Comparison of ENCODE assay signal across 22 cellular contexts in genomic region chr1:28171246-28171645, GRCh38. TPM values are rescaled to one million over a fixed set of nuclear protein-coding genes. Genes with fewer than 3 reads are reported as not detected.
DNase-seq lines count a peak whose midpoint lies in the region; ATAC-seq, FAIRE-seq and TF ChIP-seq lines count a peak whose summit lies in the region.
"Had no signal": no experiment of that assay in that cellular context is flagged by ENCODE, and none has a peak within 500 bp of the region (broad histone marks: within the 10 kb centered on the region; RNA-seq: fewer than 3 reads in every experiment).

No MANE protein-coding gene starts in this region.

- H2AFZ ChIP-seq in mammary epithelial cell (ENCODE audit: low read depth, low read length) (no peak overlapping the region), SU-DHL-6 (ENCODE audit: low read depth, low read length, severe bottlenecking) (no peak overlapping the region), HepG2 (ENCODE audit: low read length) (no peak overlapping the region)

- WGBS in mammary epithelial cell (ENCODE audit: low coverage, missing lambda C conversion rate): 78% methylated on average over 6 of the region's 7 CpGs
- 63% methylated on average over 7 of the region's 7 CpGs for WGBS in HepG2 (ENCODE audit: low lambda C conversion rate)

- BruUV-seq in mammary epithelial cell (replicated peaks; lab: Mats Ljungman, UMichigan) (no TSS peak), HepG2 (replicated peaks; lab: Mats Ljungman, UMichigan) (no TSS peak)

- H3K9ac ChIP-seq in mammary epithelial cell (ENCODE audit: insufficient read depth, low read length): no peak overlapping the region
- peak overlapping the region; percentile 54 for H3K9ac ChIP-seq in SU-DHL-6 (ENCODE audit: low read length)
- H3K9ac ChIP-seq in HepG2 (ENCODE audit: insufficient read depth, low read depth, low read length): no peak overlapping the region
- H3K9ac ChIP-seq: KMS-11 had no signal

- H3K27ac ChIP-seq in mammary epithelial cell (ENCODE audit: insufficient read depth, low read depth, low read length) (no peak overlapping the region), breast epithelium (no peak overlapping the region), SU-DHL-6 (ENCODE audit: low read depth, low read length) (peak overlapping the region; percentile 96), HepG2 (ENCODE audit: extremely low read length, insufficient read depth, low read length) (no peak overlapping the region)
- H3K27ac ChIP-seq: KMS-11, SJCRH30 had no signal

- dilution Hi-C loops in mammary epithelial cell (cut with HindIII; ENCODE audit: low sequenced_read_pairs): no loop called here

- TF ChIP-seq RAD21 in HepG2 (CRISPR knock-in tag; IDR thresholded peaks at IDR 0.05): no peak

- H3F3A ChIP-seq in SU-DHL-6 (ENCODE audit: insufficient read depth): peaks cover 44% of the 10 kb centered on the region

- no peaks in the 10 kb centered on the region for H3K9me2 ChIP-seq in SU-DHL-6 (replicated peaks; ENCODE audit: insufficient read depth, low read length)

- DNase-seq in mammary epithelial cell (peak; percentile 30), breast epithelium (ENCODE audit: low spot score in 2 of 2) (no peak), left colon (no peak), HepG2 (ENCODE audit: low spot score) (no peak), AG20443 (ENCODE audit: low spot score) (no peak), KG1 (lab: John Stamatoyannopoulos, UW) (no peak), activated T-cell treated with anti-CD3 and anti-CD28 coated beads for 4 hours (no peak)
- DNase-seq: activated gamma-delta T cell, amniotic stem cell, DMS153, heart right ventricle, left ventricle myocardium superior, NCI-H1048, NCI-H2029 treated with DMSO at 0.1 percent for 48 hours, SJCRH30, T-helper 17 cell had no signal

- peak; percentile 43 for ATAC-seq in left colon
- no peak for ATAC-seq in HepG2
- ATAC-seq: heart right ventricle, left ventricle myocardium superior, Panc1, T-helper 17 cell had no signal

- H3K79me2 ChIP-seq in mammary epithelial cell (ENCODE audit: insufficient read depth, low read length): no peaks in the 10 kb centered on the region
- peaks cover 76% of the 10 kb centered on the region for H3K79me2 ChIP-seq in SU-DHL-6 (ENCODE audit: insufficient read depth, low read length)
- H3K79me2 ChIP-seq in HepG2 (ENCODE audit: insufficient read depth, low read length): no peaks in the 10 kb centered on the region

- POLR2A ChIA-PET in HepG2 (lab: Yijun Ruan, JAX): no interaction called here

- TF ChIP-seq EP300 in HepG2 (IDR thresholded peaks at IDR 0.05; ENCODE audit: low read depth in 2 of 2, low read length in 2 of 2) (no peak), HepG2 (CRISPR knock-in tag; IDR thresholded peaks at IDR 0.05; ENCODE audit: borderline replicate concordance) (no peak)

- H3K36me3 ChIP-seq in mammary epithelial cell (ENCODE audit: insufficient read depth, low read length) (peaks cover 2% of the 10 kb centered on the region), breast epithelium (no peaks in the 10 kb centered on the region), SU-DHL-6 (ENCODE audit: low read length) (peaks cover 12% of the 10 kb centered on the region; the same call in 1 of the 2 replicates), HepG2 (replicated peaks in 1 of 2; ENCODE audit: control insufficient read depth in 1 of 2, insufficient read depth in 2 of 2, low read length in 2 of 2) (no peaks in the 10 kb centered on the region)
- H3K36me3 ChIP-seq: SJCRH30 had no signal

- FAIRE-seq in HepG2 (lab: Jason Lieb, UNC): no peak
- FAIRE-seq: G401.6, urothelium cell line had no signal

- TF ChIP-seq POLR2A in breast epithelium (IDR thresholded peaks at IDR 0.05) (no peak), HepG2 (IDR thresholded peaks at IDR 0.05; ENCODE audit: insufficient read depth in 1 of 2, low read depth in 2 of 2, low read length in 2 of 2) (no peak)

- CTCF ChIA-PET in mammary epithelial cell (lab: Charles Lee; ENCODE audit: low non-redundant PET): no interaction called here
- CTCF ChIA-PET in HepG2 (lab: Yijun Ruan, JAX; ENCODE audit: low intra/inter-chr PET ratio, low total read pairs): no interaction called here

- H3K9me3 ChIP-seq in mammary epithelial cell (replicated peaks; ENCODE audit: insufficient read depth, low read length): no peaks in the 10 kb centered on the region
- no peaks in the 10 kb centered on the region for H3K9me3 ChIP-seq in breast epithelium
- H3K9me3 ChIP-seq in SU-DHL-6 (ENCODE audit: insufficient read depth, low read length): no peaks in the 10 kb centered on the region
- no peaks in the 10 kb centered on the region for H3K9me3 ChIP-seq in HepG2 (ENCODE audit: low read length)
- H3K9me3 ChIP-seq: SJCRH30 had no signal

- intact Hi-C loops in mammary epithelial cell (cut with micrococcal nuclease): no loop called here
- intact Hi-C loops in breast epithelium (cut with DNase I; ENCODE audit: low total_unique reads): no loop called here
- intact Hi-C loops in left colon (cut with DNase I, micrococcal nuclease): no loop called here
- intact Hi-C loops in HepG2 (cut with micrococcal nuclease; ENCODE audit: unreplicated experiment): no loop called here

- H3K4me2 ChIP-seq in mammary epithelial cell (ENCODE audit: insufficient read depth, low read depth, low read length): peak overlapping the region; percentile 4
- peak overlapping the region; percentile 90 for H3K4me2 ChIP-seq in SU-DHL-6 (ENCODE audit: low read depth, low read length, poor library complexity, severe bottlenecking)
- no peak overlapping the region for H3K4me2 ChIP-seq in HepG2 (ENCODE audit: low read depth, low read length)
- H3K4me2 ChIP-seq: KMS-11 had no signal

- H3K27me3 ChIP-seq in mammary epithelial cell (ENCODE audit: insufficient read depth, low read length) (no peaks in the 10 kb centered on the region), breast epithelium (no peaks in the 10 kb centered on the region), SU-DHL-6 (ENCODE audit: low read length) (no peaks in the 10 kb centered on the region), HepG2 (ENCODE audit: control insufficient read depth in 1 of 2, insufficient read depth in 2 of 2, low read length in 2 of 2) (peaks cover 2 to 15% of the 10 kb centered on the region in 2 experiments; a peak in 3 of 5 replicates)
- H3K27me3 ChIP-seq: heart right ventricle had no signal

- H4K20me1 ChIP-seq in mammary epithelial cell (ENCODE audit: insufficient read depth, low read length): no peaks in the 10 kb centered on the region
- no peaks in the 10 kb centered on the region for H4K20me1 ChIP-seq in SU-DHL-6 (ENCODE audit: low read depth, low read length)
- no peaks in the 10 kb centered on the region for H4K20me1 ChIP-seq in HepG2 (ENCODE audit: insufficient read depth, low read length)

- TF ChIP-seq CTCF in mammary epithelial cell (conservative IDR thresholded peaks at IDR 0.05 in 1 of 2, IDR thresholded peaks at IDR 0.05 in 1 of 2; ENCODE audit: extremely low read depth in 1 of 2, insufficient read depth in 1 of 2, low read depth in 1 of 2, low read length in 2 of 2) (no peak), breast epithelium (IDR thresholded peaks at IDR 0.05) (no peak), SU-DHL-6 (IDR thresholded peaks at IDR 0.05; ENCODE audit: insufficient read depth, low read length, poor library complexity, severe bottlenecking) (no peak), HepG2 (CRISPR knock-in tag; IDR thresholded peaks at IDR 0.05) (no peak)

- no peak overlapping the region for H3K4me3 ChIP-seq in mammary epithelial cell (replicated peaks in 1 of 3; ENCODE audit: insufficient read depth in 1 of 3, low read depth in 2 of 3, low read length in 3 of 3)
- no peak overlapping the region for H3K4me3 ChIP-seq in breast epithelium
- H3K4me3 ChIP-seq in SU-DHL-6 (ENCODE audit: insufficient read depth, low read length, poor library complexity, severe bottlenecking): no peak overlapping the region
- no peak overlapping the region for H3K4me3 ChIP-seq in HepG2 (replicated peaks in 1 of 3; ENCODE audit: insufficient read depth in 1 of 3, low read depth in 2 of 3, low read length in 3 of 3)
- H3K4me3 ChIP-seq: coronary artery, SJCRH30 had no signal

- H3K4me1 ChIP-seq in mammary epithelial cell (ENCODE audit: insufficient read depth, low read length): peaks cover 7% of the 10 kb centered on the region
- no peaks in the 10 kb centered on the region for H3K4me1 ChIP-seq in breast epithelium
- H3K4me1 ChIP-seq in HepG2 (ENCODE audit: insufficient read depth, low read length): peaks cover 60% of the 10 kb centered on the region
- H3K4me1 ChIP-seq: SJCRH30 had no signal

- in situ Hi-C loops in mammary epithelial cell (cut with MboI; ENCODE audit: low sequenced_read_pairs in 2 of 2): no loop called here
- in situ Hi-C loops in HepG2 (cut with HindIII; ENCODE audit: extremely low pct_ligation_motif_present, low pct_unique_long_range_greater_than_20kb): no loop called here

TF ChIP-seq in HepG2, 621 proteins besides CTCF, POLR2A, EP300 and RAD21 (continues in another document):
- no peak for TF ChIP-seq KLF15 (CRISPR knock-in tag; IDR thresholded peaks at IDR 0.05; ENCODE audit: borderline replicate concordance)

RNA-seq across cellular contexts. Expression of gene PTAFR, which starts 5.2 kb away (rescaled TPM):
- 10 to 100 TPM in 1 of 2 donors, 1 to 10 TPM in 1; 1.8 to 10.9 TPM for total RNA-seq in mammary epithelial cell
- 38.1 TPM for polyA plus RNA-seq in mammary epithelial cell
- 25.8 TPM for polyA minus RNA-seq in mammary epithelial cell
- total RNA-seq in breast epithelium: 1 to 10 TPM; 5.6 to 8.3 (median 6.2) TPM
- total RNA-seq in left colon: 1 to 10 TPM; 2.4 to 3.7 TPM
- total RNA-seq in HepG2 (2016; rRNA removed; fragmentation: Illumina TruSeq; extraction: Trizol): 0.18 and 0.27 TPM in 2 replicates
- total RNA-seq in HepG2 (2016; cell fraction: cytosol; rRNA removed; fragmentation: Illumina TruSeq; extraction: Trizol; ENCODE audit: low read depth): not detected in 2 replicates
- total RNA-seq in HepG2 (2016; cell fraction: insoluble cytoplasmic fraction; rRNA removed; fragmentation: Illumina TruSeq; extraction: Trizol): 0.18 and 0.22 TPM in 2 replicates
- total RNA-seq in HepG2 (2016; cell fraction: membrane; rRNA removed; fragmentation: Illumina TruSeq; extraction: Trizol): 0.19 and 0.21 TPM in 2 replicates
- 0.09 and 0.12 TPM in 2 replicates for total RNA-seq in HepG2 (2016; cell fraction: nucleus; rRNA removed; fragmentation: Illumina TruSeq; extraction: Trizol)
- polyA plus RNA-seq in HepG2 (2011; rRNA removed): 22.8 and 24.0 TPM in 2 replicates
- 26.7 and 29.6 TPM in 2 replicates for polyA plus RNA-seq in HepG2 (2011; cell fraction: cytosol; rRNA removed)
- polyA plus RNA-seq in HepG2 (2011; cell fraction: nucleus; rRNA removed): 4.9 and 6.8 TPM in 2 replicates
- 10.9 and 16.0 TPM in 2 replicates for polyA plus RNA-seq in HepG2 (2012)
- polyA plus RNA-seq in HepG2 (2016; cell fraction: cytosol; fragmentation: Illumina TruSeq; extraction: Trizol; ENCODE audit: low read depth): 0.05 TPM in 1 of 2 replicates, not detected in the other
- 0.32 and 0.41 TPM in 2 replicates for polyA plus RNA-seq in HepG2 (2016; cell fraction: insoluble cytoplasmic fraction; fragmentation: Illumina TruSeq; extraction: Trizol; ENCODE audit: low read depth)
- 0.07 and 0.11 TPM in 2 replicates for polyA plus RNA-seq in HepG2 (2016; cell fraction: membrane; fragmentation: Illumina TruSeq; extraction: Trizol; ENCODE audit: low read depth)
- polyA plus RNA-seq in HepG2 (2016; cell fraction: nucleus; fragmentation: Illumina TruSeq; extraction: Trizol; ENCODE audit: insufficient read depth, low read depth): 0.18 and 0.37 TPM in 2 replicates
- polyA minus RNA-seq in HepG2 (2011; rRNA and poly(A)+ RNA removed; ENCODE audit: low replicate concordance): 0.65 and 54.4 TPM in 2 replicates
- polyA minus RNA-seq in HepG2 (2011; cell fraction: cytosol; rRNA and poly(A)+ RNA removed): 6.2 and 10.5 TPM in 2 replicates
- 2.2 and 3.5 TPM in 2 replicates for polyA minus RNA-seq in HepG2 (2011; cell fraction: nucleus; rRNA and poly(A)+ RNA removed)
